In the genomic region with DNA sequence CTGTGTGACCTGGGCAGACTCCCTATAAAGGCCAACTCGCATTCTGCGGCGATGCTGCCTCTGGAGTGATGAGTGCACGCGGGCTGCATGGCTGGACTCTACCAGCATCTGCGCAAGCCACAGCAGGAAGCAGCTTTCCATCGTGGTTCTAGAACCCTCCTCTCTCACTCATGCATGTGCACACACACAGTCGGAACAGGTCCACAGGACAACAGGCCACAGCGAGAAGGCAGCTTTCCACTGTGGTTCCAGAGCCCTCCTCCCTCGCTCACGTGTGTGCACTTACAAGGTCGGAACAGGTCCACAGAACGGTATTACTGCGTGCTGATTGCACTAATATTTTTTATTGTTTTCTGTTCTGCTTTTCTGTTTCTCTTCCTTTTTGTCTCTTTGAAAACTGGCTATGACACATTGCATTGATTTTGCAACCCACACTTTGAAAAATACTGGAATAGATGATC, we compare ENCODE assay signal across 7 cellular contexts.
DNase-seq lines count a peak whose midpoint lies in the region; ATAC-seq and TF ChIP-seq lines count a peak whose summit lies in the region.
"Not testable (repeated sequence)": the region's sequence is repeated elsewhere in the genome, so short reads cannot be mapped to it uniquely, and the experiment has no call there.

No MANE protein-coding gene starts in this region.

- ATAC-seq in GM18502 (IDR thresholded peaks at IDR 0.05; ENCODE audit: poor library complexity, unreplicated experiment) = peak; percentile 55
- peak; percentile 59 for ATAC-seq in GM19351 (IDR thresholded peaks at IDR 0.05; ENCODE audit: unreplicated experiment)
- peak; percentile 55 for ATAC-seq in GM21717 (IDR thresholded peaks at IDR 0.05; ENCODE audit: unreplicated experiment)
- peak; percentile 56 for ATAC-seq in HG03025 (IDR thresholded peaks at IDR 0.05; ENCODE audit: low FRiP score, unreplicated experiment)
- ATAC-seq in HG03460 (IDR thresholded peaks at IDR 0.05; ENCODE audit: unreplicated experiment) = peak; percentile 46
- ATAC-seq in lower lobe of right lung = peak; percentile 56 to 72

- peak; percentile 40 for DNase-seq in SIG-M5 (lab: John Stamatoyannopoulos, UW)
- DNase-seq in lower lobe of right lung = not testable (repeated sequence)

- H3K36me3 ChIP-seq in lower lobe of right lung = peaks cover 11% of the 10 kb centered on the region

- intact Hi-C loops in lower lobe of right lung (cut with DNase I) = not testable (repeated sequence)

- not testable (repeated sequence) for H3K9me3 ChIP-seq in lower lobe of right lung

- H3K27me3 ChIP-seq in lower lobe of right lung (ENCODE audit: low read depth) = not testable (repeated sequence)

- not testable (repeated sequence) for H3K27ac ChIP-seq in lower lobe of right lung

- not testable (repeated sequence) for H3K4me3 ChIP-seq in lower lobe of right lung

- not testable (repeated sequence) for TF ChIP-seq CTCF in lower lobe of right lung (IDR thresholded peaks at IDR 0.05)

- not testable (repeated sequence) for H3K4me1 ChIP-seq in lower lobe of right lung
